In genomic region chr5:150449491-150450339, GRCh38 we compare ENCODE assay signal across 1 cellular context.
TF ChIP-seq lines count a peak whose summit lies in the region.

RPS14 (minus strand) TSS chr5:150449739; CDS start chr5:150447733, 2,006 bp downstream.

TF ChIP-seq in K562, 482 proteins besides CTCF, POLR2A, EP300 and RAD21 (continued from another document and continues in another):
- peak; percentile 97; the same call in 1 of the 2 replicates for TF ChIP-seq CHAMP1 (IDR thresholded peaks at IDR 0.05)
- TF ChIP-seq FOXK2 (conservative IDR thresholded peaks at IDR 0.05 in 1 of 2, IDR thresholded peaks at IDR 0.05 in 1 of 2; ENCODE audit: low read depth in 2 of 2): peak; percentile 98 to 99
- TF ChIP-seq ZBTB33 (CRISPR knock-in tag; IDR thresholded peaks at IDR 0.05): peak; percentile 42; the same call in 1 of the 2 replicates
- TF ChIP-seq FOXJ3 (CRISPR knock-in tag; IDR thresholded peaks at IDR 0.05): peak; percentile 28; the same call in 1 of the 2 replicates
- 0 out of 2 replicates have a peak, but pooled peaks have one; percentile 26 for TF ChIP-seq HES1 (IDR thresholded peaks at IDR 0.05; ENCODE audit: low read depth)
- TF ChIP-seq POLR2AphosphoS2 (IDR thresholded peaks at IDR 0.05; ENCODE audit: low read length): peak; percentile 56; the same call in 1 of the 2 replicates
- TF ChIP-seq FOXJ2 (tag; IDR thresholded peaks at IDR 0.05): peak; percentile 86
- peak; percentile 99 for TF ChIP-seq ZBTB40 (IDR thresholded peaks at IDR 0.05)
- TF ChIP-seq ZBTB40 (CRISPR knock-in tag; IDR thresholded peaks at IDR 0.05): peak; percentile 34; the same call in 1 of the 2 replicates
- no peak for TF ChIP-seq ZNF133 (CRISPR knock-in tag; IDR thresholded peaks at IDR 0.05)
- no peak for TF ChIP-seq ZC3H4 (CRISPR knock-in tag; IDR thresholded peaks at IDR 0.05; ENCODE audit: borderline replicate concordance)
- no peak for TF ChIP-seq ID3 (CRISPR knock-in tag; IDR thresholded peaks at IDR 0.05)
- peak; percentile 84; the same call in 1 of the 2 replicates for TF ChIP-seq ID3 (tag; IDR thresholded peaks at IDR 0.05)
- no peak for TF ChIP-seq JUNB (CRISPR knock-in tag; conservative IDR thresholded peaks at IDR 0.05)
- TF ChIP-seq NR0B1 (IDR thresholded peaks at IDR 0.05; ENCODE audit: partially characterized antibody): no peak
- peak; percentile 80 for TF ChIP-seq ZNF584 (CRISPR knock-in tag; IDR thresholded peaks at IDR 0.05; ENCODE audit: low read depth)
- TF ChIP-seq FOXK1 (CRISPR knock-in tag; IDR thresholded peaks at IDR 0.05; ENCODE audit: borderline replicate concordance): peak; percentile 96
- peak; percentile 70 for TF ChIP-seq ZNF511 (CRISPR knock-in tag; IDR thresholded peaks at IDR 0.05)
- no peak for TF ChIP-seq HNRNPK (IDR thresholded peaks at IDR 0.05; ENCODE audit: low read depth, low read length, poor library complexity, severe bottlenecking)
- TF ChIP-seq ZNF445 (CRISPR knock-in tag; IDR thresholded peaks at IDR 0.05; ENCODE audit: low read depth): peak; percentile 27; the same call in 1 of the 2 replicates
- peak; percentile 50 to 64; a peak in 3 of 4 replicates for TF ChIP-seq TEAD1 (CRISPR knock-in tag; IDR thresholded peaks at IDR 0.05)
- peak; percentile 89 for TF ChIP-seq ZNF395 (CRISPR knock-in tag; IDR thresholded peaks at IDR 0.05)
- peak; percentile 74 for TF ChIP-seq MAX (CRISPR knock-in tag; IDR thresholded peaks at IDR 0.05)
- TF ChIP-seq ATF4 (CRISPR knock-in tag; IDR thresholded peaks at IDR 0.05): 0 out of 2 replicates have a peak, but pooled peaks have one; percentile 38
- peak; percentile 80; the same call in 1 of the 2 replicates for TF ChIP-seq NKRF (IDR thresholded peaks at IDR 0.05; ENCODE audit: borderline replicate concordance)
- no peak for TF ChIP-seq ZNF384 (IDR thresholded peaks at IDR 0.05; ENCODE audit: low read depth, low read length)
- peak; percentile 99 for TF ChIP-seq CTCFL (IDR thresholded peaks at IDR 0.05; ENCODE audit: borderline replicate concordance, insufficient read depth, low read depth, low read length, poor library complexity, severe bottlenecking)
- 0 out of 2 replicates have a peak, but pooled peaks have one; percentile 47 for TF ChIP-seq ZNF165 (CRISPR knock-in tag; IDR thresholded peaks at IDR 0.05; ENCODE audit: borderline replicate concordance)
